In the genomic region with DNA sequence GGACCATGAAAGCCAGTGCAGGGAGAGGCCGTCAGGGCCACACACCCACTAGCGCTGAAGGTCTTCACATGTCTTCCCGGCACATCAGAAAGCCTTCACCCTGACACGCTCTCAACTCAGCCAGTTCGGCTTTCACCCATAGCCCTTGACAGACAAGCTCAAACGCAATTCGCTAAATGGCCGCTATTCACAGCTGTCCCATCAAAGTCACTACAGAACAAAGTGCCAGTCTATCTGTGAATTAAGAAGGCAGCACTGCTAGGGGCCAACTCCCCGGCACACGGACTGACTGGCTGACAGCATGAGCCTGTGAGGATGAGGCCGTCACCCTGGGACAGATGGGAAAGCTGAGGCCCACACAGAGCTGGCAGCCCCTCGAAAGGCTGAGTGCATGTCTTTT, we compare ENCODE assay signal across 15 cellular contexts. TPM values are rescaled to one million over a fixed set of nuclear protein-coding genes. Genes with fewer than 3 reads are reported as not detected.
A peak's percentile ranks its signal among the peaks of the same experiment; 100 is the strongest.
DNase-seq lines count a peak whose midpoint lies in the region; ATAC-seq and TF ChIP-seq lines count a peak whose summit lies in the region.
"Had no signal": no experiment of that assay in that cellular context is flagged by ENCODE, and none has a peak within 500 bp of the region (broad histone marks: within the 10 kb centered on the region; RNA-seq: fewer than 3 reads in every experiment).

No MANE protein-coding gene starts in this region.

- no peak overlapping the region for H2BK5ac ChIP-seq in trophoblast cell (ENCODE audit: low read depth, low read length, poor library complexity)

- H2AFZ ChIP-seq in trophoblast cell (ENCODE audit: insufficient read depth, low read length, poor library complexity) = no peak overlapping the region

- WGBS in heart right ventricle, 2 donors = 71 to 80% methylated on average over 12 of the region's 12 CpGs
- no CpG with 5 or more reads among the region's 12 CpGs for WGBS in trophoblast cell (ENCODE audit: extremely low coverage, insufficient coverage, insufficient read length)
- 84% methylated on average over 12 of the region's 12 CpGs for WGBS in urinary bladder

- no peak overlapping the region for H3K23ac ChIP-seq in trophoblast cell (ENCODE audit: low read length)

- H3K18ac ChIP-seq in trophoblast cell (ENCODE audit: low read length) = peak overlapping the region; percentile 25

- H4K12ac ChIP-seq in trophoblast cell (ENCODE audit: low read depth, low read length) = no peak overlapping the region

- no peak overlapping the region for H3K9ac ChIP-seq in trophoblast cell (ENCODE audit: low read length)
- H3K9ac ChIP-seq: parathyroid adenoma had no signal

- H3K79me1 ChIP-seq in trophoblast cell (ENCODE audit: low read length) = peaks cover 6% of the 10 kb centered on the region

- H2AK5ac ChIP-seq in trophoblast cell (ENCODE audit: low read length) = no peak overlapping the region

- no peak overlapping the region for H2BK120ac ChIP-seq in trophoblast cell (ENCODE audit: insufficient read depth, low read length, poor library complexity)

- no peak overlapping the region for H4K8ac ChIP-seq in trophoblast cell (ENCODE audit: low read depth, low read length)

- H3K4ac ChIP-seq in trophoblast cell (ENCODE audit: low read depth, low read length) = no peak overlapping the region

- H3K79me2 ChIP-seq in trophoblast cell (ENCODE audit: control insufficient read depth, insufficient read depth, low read length, poor library complexity) = no peaks in the 10 kb centered on the region
- H3K79me2 ChIP-seq: parathyroid adenoma had no signal

- H3K27me3 ChIP-seq in heart right ventricle (no peaks in the 10 kb centered on the region), trophoblast cell (ENCODE audit: insufficient read depth, low read length) (no peaks in the 10 kb centered on the region)

- ATAC-seq in heart right ventricle = peak in 5 of 8 donors; percentile 4 to 36 (median 11)

- peak; percentile 11 for DNase-seq in astrocyte of the hippocampus (ENCODE audit: low read depth, low spot score)
- DNase-seq in heart right ventricle = no peak
- DNase-seq in trophoblast cell = no peak
- DNase-seq in NCI-H2227 treated with DMSO at 0.1 percent for 48 hours (lab: John Stamatoyannopoulos, UW) = no peak
- no peak for DNase-seq in central memory CD4-positive, alpha-beta T cell
- no peak for DNase-seq in stimulated activated naive CD4-positive, alpha-beta T cell treated with Interleukin-2 at 50 U/mL for 16 hours (lab: John Stamatoyannopoulos, UW)
- DNase-seq: activated CD4-positive, alpha-beta memory T cell treated with anti-CD3 and anti-CD28 coated beads for 36 hours; CD8-positive, alpha-beta memory T cell; KBM-7; lower lobe of right lung; NCI-H1436; stimulated activated CD4-positive, alpha-beta T cell treated with anti-CD3 and anti-CD28 coated beads, Interleukin-2, amount 100 ng/mL, for 24 hours; T-helper 9 cell had no signal

- TF ChIP-seq CTCF in heart right ventricle (IDR thresholded peaks at IDR 0.05) = no peak

- H3K4me1 ChIP-seq in heart right ventricle (peaks cover 0 to 49% (median 30%) of the 10 kb centered on the region in 9 donors), trophoblast cell (ENCODE audit: control insufficient read depth in 1 of 2, insufficient read depth in 2 of 2, low read length in 2 of 2) (peaks cover 3 to 21% of the 10 kb centered on the region in 2 experiments), urinary bladder (ENCODE audit: insufficient read depth) (no peaks in the 10 kb centered on the region)

- peak overlapping the region; percentile 40 for H4K91ac ChIP-seq in trophoblast cell (ENCODE audit: low read depth, low read length)

- H3K14ac ChIP-seq in trophoblast cell (ENCODE audit: low read length) = no peak overlapping the region

- H3K27ac ChIP-seq in heart right ventricle (peak overlapping the region in 9 of 10 donors; percentile 8 to 88 (median 74)), trophoblast cell (ENCODE audit: low read depth, low read length) (no peak overlapping the region), urinary bladder (ENCODE audit: low read depth) (peak overlapping the region; percentile 61)

- H2BK12ac ChIP-seq in trophoblast cell (ENCODE audit: low read length) = no peak overlapping the region

- H3K36me3 ChIP-seq in heart right ventricle (peaks cover 0 to 88% (median 21%) of the 10 kb centered on the region in 9 donors), trophoblast cell (ENCODE audit: control insufficient read depth in 1 of 2, insufficient read depth in 2 of 2, low read length in 2 of 2) (peaks cover 40 to 47% of the 10 kb centered on the region in 2 experiments), urinary bladder (ENCODE audit: insufficient read depth) (no peaks in the 10 kb centered on the region)

- intact Hi-C loops in heart right ventricle (cut with DNase I) = loop anchor here in 3 of 10 donors (5.0 to 10.0 kb wide), 3 partner anchors 53 to 70 kb away; no protein-coding TSS in a partner anchor

- no peak overlapping the region for H3K4me2 ChIP-seq in trophoblast cell (ENCODE audit: low read length)

- H3K4me3 ChIP-seq in heart right ventricle (no peak overlapping the region), trophoblast cell (ENCODE audit: low read depth, low read length) (no peak overlapping the region), urinary bladder (ENCODE audit: low read depth, low read length) (no peak overlapping the region)
- H3K4me3 ChIP-seq: lower lobe of right lung had no signal

- no peaks in the 10 kb centered on the region for H3K9me3 ChIP-seq in heart right ventricle
- no peaks in the 10 kb centered on the region for H3K9me3 ChIP-seq in trophoblast cell (ENCODE audit: insufficient read depth, low read depth, low read length)
- H3K9me3 ChIP-seq: lower lobe of right lung had no signal

RNA-seq across cellular contexts. Expression of a gene that starts 45.7 kb away (rescaled TPM):
- total RNA-seq in heart right ventricle (10 to 100 TPM; 21.6 to 28.9 (median 25.6) TPM), urinary bladder (36.6 TPM)
- polyA plus RNA-seq in heart right ventricle (10 to 100 TPM; 17.9 to 18.5 TPM), urinary bladder (17.4 TPM)
- 21.5 and 23.3 TPM in 2 replicates for polyA plus RNA-seq in trophoblast cell (2013)

RNA-seq across cellular contexts. Expression of a gene that starts 45.8 kb away (rescaled TPM):
- total RNA-seq in heart right ventricle (10 to 100 TPM in 2 of 10 donors, 1 to 10 TPM in 8; 6.0 to 10.2 (median 8.4) TPM), urinary bladder (17.5 TPM)
- polyA plus RNA-seq in heart right ventricle (1 to 10 TPM; 4.5 to 5.3 TPM), urinary bladder (10.4 TPM)
- polyA plus RNA-seq in trophoblast cell (2013) = 16.7 and 17.7 TPM in 2 replicates
